In genomic region chrX:136210243-136210642, GRCh38 we compare ENCODE assay signal across 1 cellular context.
TF ChIP-seq lines count a peak whose summit lies in the region.

No MANE protein-coding gene starts in this region.

TF ChIP-seq in IMR-90, 13 proteins besides CTCF, POLR2A, EP300 and RAD21:
- TF ChIP-seq USF2 (IDR thresholded peaks at IDR 0.05; ENCODE audit: low read depth, low read length) = no peak
- TF ChIP-seq RFX5 (IDR thresholded peaks at IDR 0.05; ENCODE audit: low read depth, low read length) = no peak
- no peak for TF ChIP-seq CHD1 (IDR thresholded peaks at IDR 0.05; ENCODE audit: low read depth, low read length)
- no peak for TF ChIP-seq FOS (IDR thresholded peaks at IDR 0.05; ENCODE audit: low read depth, low read length)
- TF ChIP-seq, protein P1, sequence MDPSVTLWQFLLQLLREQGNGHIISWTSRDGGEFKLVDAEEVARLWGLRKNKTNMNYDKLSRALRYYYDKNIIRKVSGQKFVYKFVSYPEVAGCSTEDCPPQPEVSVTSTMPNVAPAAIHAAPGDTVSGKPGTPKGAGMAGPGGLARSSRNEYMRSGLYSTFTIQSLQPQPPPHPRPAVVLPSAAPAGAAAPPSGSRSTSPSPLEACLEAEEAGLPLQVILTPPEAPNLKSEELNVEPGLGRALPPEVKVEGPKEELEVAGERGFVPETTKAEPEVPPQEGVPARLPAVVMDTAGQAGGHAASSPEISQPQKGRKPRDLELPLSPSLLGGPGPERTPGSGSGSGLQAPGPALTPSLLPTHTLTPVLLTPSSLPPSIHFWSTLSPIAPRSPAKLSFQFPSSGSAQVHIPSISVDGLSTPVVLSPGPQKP (IDR thresholded peaks at IDR 0.05; ENCODE audit: borderline replicate concordance, low read depth, low read length) = no peak
- no peak for TF ChIP-seq CEBPB (IDR thresholded peaks at IDR 0.05; ENCODE audit: low read depth, low read length)
